10 cellular contexts compared by ENCODE assay signal in genomic region chr2:240569998-240570530, GRCh38. TPM values are rescaled to one million over a fixed set of nuclear protein-coding genes. Genes with fewer than 3 reads are reported as not detected.
DNase-seq lines count a peak whose midpoint lies in the region; ATAC-seq and TF ChIP-seq lines count a peak whose summit lies in the region.
"Had no signal": no experiment of that assay in that cellular context is flagged by ENCODE, and none has a peak within 500 bp of the region (broad histone marks: within the 10 kb centered on the region; RNA-seq: fewer than 3 reads in every experiment).

No MANE protein-coding gene starts in this region.

- H3K4me3 Mint-ChIP-seq in activated CD4-positive, alpha-beta T cell treated with anti-CD3 and anti-CD28 coated beads for 36 hours, result peak overlapping the region; percentile 87

- H3K4me1 ChIP-seq in hepatocyte (ENCODE audit: insufficient read depth) (peaks cover 26% of the 10 kb centered on the region), stomach smooth muscle (ENCODE audit: control insufficient read depth, insufficient read depth, low read length) (peaks cover 58% of the 10 kb centered on the region)

- DNase-seq in activated CD4-positive, alpha-beta T cell treated with anti-CD3 and anti-CD28 coated beads for 36 hours, result no peak
- no peak for DNase-seq in activated CD4-positive, alpha-beta T cell treated with anti-CD3 and anti-CD28 coated beads for 4 hours
- peak; percentile 50 for DNase-seq in activated CD8-positive, alpha-beta memory T cell treated with anti-CD3 and anti-CD28 coated beads, Interleukin-2, amount 50 U/mL, for 48 hours
- no peak for DNase-seq in hepatocyte (ENCODE audit: low spot score)
- no peak for DNase-seq in GM13976 (ENCODE audit: low spot score)
- DNase-seq in NCI-H2029 (lab: John Stamatoyannopoulos, UW), result no peak
- DNase-seq: MV-4-11; stimulated activated CD4-positive, alpha-beta T cell treated with anti-CD3 and anti-CD28 coated beads, Interleukin-1b, Interleukin-23, amount 100 ng/mL, for 48 hours had no signal

- in situ Hi-C loops in GM13976 (cut with MboI; ENCODE audit: low sequenced_read_pairs, unreplicated experiment), result no loop called here

- H3K27ac ChIP-seq in hepatocyte, result no peak overlapping the region
- no peak overlapping the region for H3K27ac ChIP-seq in stomach smooth muscle (ENCODE audit: low read length)

- H3K9me3 Mint-ChIP-seq in activated CD4-positive, alpha-beta T cell treated with anti-CD3 and anti-CD28 coated beads for 36 hours (ENCODE audit: low read depth), result no peaks in the 10 kb centered on the region

- CTCF ChIA-PET in activated CD4-positive, alpha-beta T cell treated with anti-CD3 and anti-CD28 coated beads for 36 hours (lab: Charles Lee), result no interaction called here

- H3K27me3 ChIP-seq in hepatocyte, result no peaks in the 10 kb centered on the region
- H3K27me3 ChIP-seq in stomach smooth muscle (ENCODE audit: control insufficient read depth in 1 of 2, insufficient read depth in 2 of 2, low read length in 2 of 2), result no peaks in the 10 kb centered on the region

- POLR2A ChIA-PET in activated CD4-positive, alpha-beta T cell treated with anti-CD3 and anti-CD28 coated beads for 36 hours (lab: Charles Lee), result no interaction called here

- H3K4me3 ChIP-seq in hepatocyte, result no peak overlapping the region
- H3K4me3 ChIP-seq in stomach smooth muscle (ENCODE audit: low read length in 2 of 2), result peak overlapping the region; percentile 54 to 80

- peak overlapping the region; percentile 96 for H3K4me2 ChIP-seq in hepatocyte

- H3K36me3 ChIP-seq in hepatocyte (replicated peaks; ENCODE audit: insufficient read depth, low read depth), result no peaks in the 10 kb centered on the region
- peaks cover 0 to 8% of the 10 kb centered on the region in 2 donors for H3K36me3 ChIP-seq in stomach smooth muscle (ENCODE audit: control insufficient read depth in 2 of 2, insufficient read depth in 2 of 2, low read length in 2 of 2)

- WGBS in hepatocyte (ENCODE audit: low lambda C conversion rate, missing lambda C conversion rate), result 85% methylated on average over 15 of the region's 15 CpGs

- H3K9me3 ChIP-seq in hepatocyte (ENCODE audit: low read depth), result no peaks in the 10 kb centered on the region
- H3K9me3 ChIP-seq in stomach smooth muscle (ENCODE audit: control insufficient read depth in 2 of 2, low read length in 2 of 2), result no peaks in the 10 kb centered on the region

- no peak overlapping the region for H2AFZ ChIP-seq in hepatocyte

- H3K27ac Mint-ChIP-seq in activated CD4-positive, alpha-beta T cell treated with anti-CD3 and anti-CD28 coated beads for 36 hours, result no peak overlapping the region

- peaks cover 13% of the 10 kb centered on the region for H4K20me1 ChIP-seq in hepatocyte (ENCODE audit: insufficient read depth, poor library complexity, severe bottlenecking)

- H3K79me2 ChIP-seq in hepatocyte, result peaks cover 27% of the 10 kb centered on the region

- intact Hi-C loops in activated CD4-positive, alpha-beta T cell treated with anti-CD3 and anti-CD28 coated beads for 36 hours (cut with DNase I, micrococcal nuclease), result loop anchor here (5.0 to 10.0 kb wide), 8 partner anchors 52 to 1315 kb away; partner anchors contain the start of genes D2HGDH (in 1 of the 2), DTYMK (in 1 of the 2), FARP2 (in 1 of the 2) and MTERF4 (in 1 of the 2)

- no peak for ATAC-seq in activated CD4-positive, alpha-beta T cell treated with anti-CD3 and anti-CD28 coated beads for 36 hours
- ATAC-seq in HG03045 (IDR thresholded peaks at IDR 0.05; ENCODE audit: unreplicated experiment), result no peak

- TF ChIP-seq CTCF in hepatocyte (IDR thresholded peaks at IDR 0.05; ENCODE audit: poor library complexity) (no peak), GM13976 (IDR thresholded peaks at IDR 0.05; ENCODE audit: borderline replicate concordance, control extremely low read depth, extremely low read depth, insufficient read depth, missing control alignments) (no peak)

- peaks cover 29% of the 10 kb centered on the region for H3K4me1 Mint-ChIP-seq in activated CD4-positive, alpha-beta T cell treated with anti-CD3 and anti-CD28 coated beads for 36 hours

- H3K36me3 Mint-ChIP-seq in activated CD4-positive, alpha-beta T cell treated with anti-CD3 and anti-CD28 coated beads for 36 hours (ENCODE audit: low read depth), result peaks cover 3% of the 10 kb centered on the region

- no peaks in the 10 kb centered on the region for H3K27me3 Mint-ChIP-seq in activated CD4-positive, alpha-beta T cell treated with anti-CD3 and anti-CD28 coated beads for 36 hours

- no peaks in the 10 kb centered on the region for H3K9me2 ChIP-seq in hepatocyte (replicated peaks; ENCODE audit: insufficient read depth)

- no peak overlapping the region for H3K9ac ChIP-seq in stomach smooth muscle (ENCODE audit: low read length in 2 of 2)

RNA-seq across cellular contexts. Expression of gene RNPEPL1, which starts 1.8 kb away (rescaled TPM):
- 10 to 100 TPM; 35.7 to 43.8 TPM for total RNA-seq in activated CD4-positive, alpha-beta T cell treated with anti-CD3 and anti-CD28 coated beads for 36 hours
- total RNA-seq in hepatocyte, result 36.9 and 46.3 TPM in 2 replicates
- polyA plus RNA-seq in hepatocyte, result 57.2 and 58.1 TPM in 2 replicates

RNA-seq across cellular contexts. Expression of gene DUSP28, which starts 9.9 kb away (rescaled TPM):
- total RNA-seq in activated CD4-positive, alpha-beta T cell treated with anti-CD3 and anti-CD28 coated beads for 36 hours, result 1 to 10 TPM; 3.3 to 5.0 TPM
- total RNA-seq in hepatocyte, result 4.6 and 4.8 TPM in 2 replicates
- 6.3 and 6.8 TPM in 2 replicates for polyA plus RNA-seq in hepatocyte

RNA-seq across cellular contexts. Expression of gene ANKMY1, which starts 12.3 kb away (rescaled TPM):
- total RNA-seq in activated CD4-positive, alpha-beta T cell treated with anti-CD3 and anti-CD28 coated beads for 36 hours, result 10 to 100 TPM; 20.7 to 24.0 TPM
- total RNA-seq in hepatocyte, result 6.7 and 9.2 TPM in 2 replicates
- polyA plus RNA-seq in hepatocyte, result 7.8 and 11.1 TPM in 2 replicates

RNA-seq across cellular contexts. Expression of gene CAPN10, which starts 16.5 kb away (rescaled TPM):
- total RNA-seq in activated CD4-positive, alpha-beta T cell treated with anti-CD3 and anti-CD28 coated beads for 36 hours, result 10 to 100 TPM; 22.1 to 30.2 TPM
- total RNA-seq in hepatocyte, result 19.1 and 24.2 TPM in 2 replicates
- 28.8 and 42.6 TPM in 2 replicates for polyA plus RNA-seq in hepatocyte

RNA-seq across cellular contexts. Expression of gene GPR35, which starts 55.2 kb away (rescaled TPM):
- 1 to 10 TPM; 3.6 to 4.1 TPM for total RNA-seq in activated CD4-positive, alpha-beta T cell treated with anti-CD3 and anti-CD28 coated beads for 36 hours
- total RNA-seq in hepatocyte, result 14.7 and 17.3 TPM in 2 replicates
- 10.1 and 10.5 TPM in 2 replicates for polyA plus RNA-seq in hepatocyte
